In genomic region chrX:124299323-124299722, GRCh38 we compare ENCODE assay signal across 2 cellular contexts.
TF ChIP-seq lines count a peak whose summit lies in the region.

No MANE protein-coding gene starts in this region.

TF ChIP-seq in HEK293, 187 proteins besides CTCF, POLR2A, EP300 and RAD21:
- TF ChIP-seq ZNF146 (tag by site-specific recombination; IDR thresholded peaks at IDR 0.05) = peak; percentile 95
- TF ChIP-seq ZNF280D (tag by site-specific recombination; IDR thresholded peaks at IDR 0.05) = 0 out of 2 replicates have a peak, but pooled peaks have one; percentile 41

TF ChIP-seq in K562, 482 proteins besides CTCF, POLR2A, EP300 and RAD21:
- TF ChIP-seq RBM25 (IDR thresholded peaks at IDR 0.05; ENCODE audit: low read depth, low read length, severe bottlenecking) = peak; percentile 60
- TF ChIP-seq ZNF146 (CRISPR knock-in tag; IDR thresholded peaks at IDR 0.05; ENCODE audit: unreplicated experiment) = peak; percentile 96
